8 cellular contexts compared by ENCODE assay signal in genomic region chr13:27830010-27830409, GRCh38. TPM values are rescaled to one million over a fixed set of nuclear protein-coding genes. Genes with fewer than 3 reads are reported as not detected.
DNase-seq lines count a peak whose midpoint lies in the region; ATAC-seq and TF ChIP-seq lines count a peak whose summit lies in the region.

No MANE protein-coding gene starts in this region.

- no peak overlapping the region for H3K9ac ChIP-seq in Karpas-422 (ENCODE audit: low read length)

- DNase-seq in SKM-1 treated with dmso at 0.1 percent for 144 hours (lab: John Stamatoyannopoulos, UW; ENCODE audit: unreplicated experiment) (peak; percentile 1), SKM-1 (lab: John Stamatoyannopoulos, UW; ENCODE audit: unreplicated experiment) (no peak), Karpas-422 (peak; percentile 78), breast epithelium (ENCODE audit: low spot score in 2 of 2) (no peak), left lobe of liver (ENCODE audit: low spot score) (peak; percentile 80), NCI-H2029 (lab: John Stamatoyannopoulos, UW) (no peak)
- DNase-seq in stimulated activated CD4-positive, alpha-beta T cell treated with anti-CD3 and anti-CD28 coated beads, TNF-alpha, amount 100 ng/mL, for 24 hours (ENCODE audit: low read depth in 3 of 3): peak; percentile 22 to 35 (median 35)

- H3K27me3 ChIP-seq in Karpas-422 (ENCODE audit: low read length) (no peaks in the 10 kb centered on the region), breast epithelium (peaks cover 0 to 70% of the 10 kb centered on the region in 2 donors)

- H3K36me3 ChIP-seq in Karpas-422 (ENCODE audit: insufficient read depth, low read length) (no peaks in the 10 kb centered on the region), breast epithelium (no peaks in the 10 kb centered on the region)

- ATAC-seq in left lobe of liver: peak; percentile 96

- no peaks in the 10 kb centered on the region for H3K79me2 ChIP-seq in Karpas-422 (ENCODE audit: low read length)

- H3K4me3 ChIP-seq in Karpas-422 (ENCODE audit: low read length) (no peak overlapping the region), WI38 (ENCODE audit: low read depth, low read length) (no peak overlapping the region), breast epithelium (peak overlapping the region in 2 of 3 donors; percentile 25 to 54)

- no peak for TF ChIP-seq POLR2A in breast epithelium (IDR thresholded peaks at IDR 0.05)

- H3K4me1 ChIP-seq in Karpas-422 (ENCODE audit: low read length) (peaks cover 3% of the 10 kb centered on the region; the same call in 1 of the 2 replicates), breast epithelium (no peaks in the 10 kb centered on the region)

- H3K4me2 ChIP-seq in Karpas-422 (ENCODE audit: low read depth, low read length, poor library complexity, severe bottlenecking): peak overlapping the region; percentile 17

- no peak overlapping the region for H2AFZ ChIP-seq in Karpas-422 (ENCODE audit: low read length)

- H3K9me3 ChIP-seq in Karpas-422 (ENCODE audit: low read length) (no peaks in the 10 kb centered on the region), breast epithelium (no peaks in the 10 kb centered on the region)

- no peak overlapping the region for H3K27ac ChIP-seq in Karpas-422 (ENCODE audit: low read length)
- no peak overlapping the region for H3K27ac ChIP-seq in breast epithelium

- intact Hi-C loops in breast epithelium (cut with DNase I; ENCODE audit: low total_unique reads): no loop called here

- peak; percentile 77 for TF ChIP-seq CTCF in WI38 (IDR thresholded peaks at IDR 0.05; ENCODE audit: low read depth, low read length)
- peak; percentile 21 to 80 (median 66) for TF ChIP-seq CTCF in breast epithelium (IDR thresholded peaks at IDR 0.05)

- H3K9me2 ChIP-seq in Karpas-422 (replicated peaks; ENCODE audit: insufficient read depth, low read length): no peaks in the 10 kb centered on the region

- no peaks in the 10 kb centered on the region for H4K20me1 ChIP-seq in Karpas-422 (ENCODE audit: insufficient read depth, low read depth, low read length)

RNA-seq across cellular contexts. Expression of gene GSX1, which starts 37.7 kb away (rescaled TPM):
- total RNA-seq in Karpas-422 (2014; rRNA removed; shearing (Covaris generic); ENCODE audit: low replicate concordance): not detected in 2 replicates
- total RNA-seq in breast epithelium: not detected
- not detected for total RNA-seq in left lobe of liver

Comparison
In these comparisons a context has a peak if more than half of its experiments do, and no peak if none do; other contexts are left out.
1. DNase-seq: peak in SKM-1 treated with dmso at 0.1 percent for 144 hours (single experiment), Karpas-422 (single experiment), left lobe of liver (single experiment) and stimulated activated CD4-positive, alpha-beta T cell treated with anti-CD3 and anti-CD28 coated beads, TNF-alpha, amount 100 ng/mL, for 24 hours (3 of 3); none in SKM-1 (single experiment), breast epithelium (0 of 2) and NCI-H2029 (single experiment).
2. H3K4me3 ChIP-seq: peak in breast epithelium (2 of 3); none in Karpas-422 (single experiment) and WI38 (single experiment).